Comparison of ENCODE assay signal across 8 cellular contexts in the genomic region with DNA sequence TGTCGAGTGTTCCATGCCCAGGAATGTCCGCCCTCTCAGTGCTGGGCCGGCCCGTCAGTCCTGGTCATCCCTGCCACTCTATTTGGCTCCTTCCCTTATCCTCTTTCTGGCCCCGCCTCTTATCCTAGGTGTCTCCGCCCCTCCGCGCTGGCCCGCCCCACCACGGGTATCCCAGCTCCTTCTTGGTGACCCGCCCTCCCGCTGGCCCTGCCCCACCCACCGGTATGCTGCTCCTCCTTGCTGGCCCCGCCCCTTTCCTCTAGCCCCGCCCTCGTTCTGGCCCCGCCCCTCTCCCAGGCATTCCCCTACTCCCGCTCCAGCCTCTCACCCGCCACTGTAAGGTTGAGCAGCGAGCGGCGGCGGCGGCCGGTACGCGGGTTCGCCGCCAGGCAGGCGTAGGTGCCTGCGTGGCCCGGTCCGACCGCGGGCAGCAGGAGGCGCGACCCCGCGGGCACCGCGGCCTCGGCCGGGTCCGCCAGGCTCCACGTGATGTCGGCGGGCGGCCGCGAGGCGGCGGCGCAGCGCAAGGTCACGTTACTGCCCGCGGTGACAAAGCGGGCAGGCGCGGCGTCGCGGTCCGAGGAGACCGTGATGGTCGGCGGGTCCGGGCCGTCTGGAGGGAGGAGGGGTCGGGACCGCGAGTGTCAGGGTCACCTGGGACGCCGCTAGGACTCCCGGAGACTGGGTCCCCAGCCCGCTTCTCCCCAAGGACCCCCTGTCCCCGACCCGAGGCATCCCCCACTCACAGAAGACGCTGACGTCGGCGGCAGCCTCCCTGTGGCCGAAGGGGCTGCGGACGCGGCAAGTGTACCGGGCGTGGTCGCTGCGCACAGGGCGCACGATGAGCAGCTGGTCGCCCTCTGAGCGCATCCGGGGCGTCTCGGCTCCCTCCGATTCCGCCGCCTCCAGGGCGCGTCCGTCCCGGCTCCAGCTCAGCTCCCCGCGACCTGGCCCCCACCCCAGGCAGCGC. TPM values are rescaled to one million over a fixed set of nuclear protein-coding genes. Genes with fewer than 3 reads are reported as not detected.
DNase-seq lines count a peak whose midpoint lies in the region; ATAC-seq and TF ChIP-seq lines count a peak whose summit lies in the region.

No MANE protein-coding gene starts in this region.

- CTCF ChIA-PET in HCT116 (lab: Charles Lee): interaction anchor here (0.6 to 1.6 kb wide), 14 partner anchors 9 to 321 kb away, joined by 3 to 21 read pairs (median 7); no protein-coding TSS in a partner anchor

- DNase-seq in GM03348 (ENCODE audit: low spot score) (peak; percentile 100), HCT116 (ENCODE audit: low read depth, low spot score) (peak; percentile 91), NCI-H1436 treated with DMSO at 0.1 percent for 48 hours (lab: John Stamatoyannopoulos, UW) (peak; percentile 78), caudate nucleus (lab: John Stamatoyannopoulos, UW) (peak; percentile 10 to 97 (median 89)), islet precursor cell (peak; percentile 100), spleen (peak; percentile 98), NCI-H187 (lab: John Stamatoyannopoulos, UW) (no peak)
- peak; percentile 64 to 92 (median 80) for DNase-seq in activated CD4-positive, CD25-positive, alpha-beta regulatory T cell (lab: John Stamatoyannopoulos, UW)

- H3K4me3 ChIP-seq in HCT116 (replicated peaks in 1 of 2; ENCODE audit: low read depth in 1 of 2, low read length in 2 of 2) (peak overlapping the region; percentile 54 to 67), spleen (peak overlapping the region; percentile 61 to 92 (median 72))

- TF ChIP-seq POLR2A in HCT116 (IDR thresholded peaks at IDR 0.05; ENCODE audit: borderline replicate concordance, extremely low read depth, insufficient read depth, insufficient read length) (peak; percentile 62), spleen (IDR thresholded peaks at IDR 0.05) (peak in 1 of 3 donors; percentile 23)

- H3K27me3 ChIP-seq in HCT116 (ENCODE audit: insufficient read depth, low read length) (no peaks in the 10 kb centered on the region), spleen (replicated peaks in 1 of 7) (peaks cover 0 to 12% (median 0%) of the 10 kb centered on the region in 7 donors)

- RAD21 ChIA-PET in HCT116 (lab: Charles Lee; ENCODE audit: low non-redundant PET in 1 of 2, low total read pairs in 2 of 2, uncharacterized antibody in 2 of 2, unreplicated experiment in 2 of 2): interaction anchor here (0.8 to 1.3 kb wide), 4 partner anchors 27 to 100 kb away, joined by 3 to 7 read pairs (median 4); no protein-coding TSS in a partner anchor

- BruUV-seq in HCT116 (replicated peaks; lab: Mats Ljungman, UMichigan): no TSS peak

- peak overlapping the region; percentile 90 for H3K4me2 ChIP-seq in HCT116 (ENCODE audit: low read length)

- POLR2A ChIA-PET in HCT116 (lab: Charles Lee): interaction anchor here (0.6 to 1.7 kb wide), 8 partner anchors 9 to 231 kb away, joined by 3 to 12 read pairs (median 4); a partner anchor contains a TSS

- H3K27ac ChIP-seq in HCT116 (ENCODE audit: low read depth, low read length) (peak overlapping the region; percentile 65), caudate nucleus (ENCODE audit: low read depth, low read length) (peak overlapping the region; percentile 52), spleen (peak overlapping the region in 7 of 8 donors; percentile 41 to 85 (median 69))

- WGBS in spleen, 5 donors: 1 to 4% (median 3%) methylated on average over 46 to 107 of the region's 107 CpGs

- peaks cover 5 to 45% of the 10 kb centered on the region in 2 experiments; a peak in 3 of 4 replicates for H3K4me1 ChIP-seq in HCT116 (ENCODE audit: control insufficient read depth in 1 of 2, insufficient read depth in 2 of 2, low read length in 2 of 2)
- H3K4me1 ChIP-seq in spleen: peaks cover 9 to 57% (median 29%) of the 10 kb centered on the region in 6 donors

- H3K9me3 ChIP-seq in HCT116 (ENCODE audit: control insufficient read depth in 1 of 2, insufficient read depth in 1 of 2, low read depth in 1 of 2, low read length in 2 of 2) (no peaks in the 10 kb centered on the region), spleen (no peaks in the 10 kb centered on the region)

- peak overlapping the region; percentile 70 for H3K9ac ChIP-seq in HCT116 (ENCODE audit: low read length)

- TF ChIP-seq CTCF in HCT116 (IDR thresholded peaks at IDR 0.05 in 2 of 3, conservative IDR thresholded peaks at IDR 0.05 in 1 of 3; ENCODE audit: borderline replicate concordance in 1 of 3, insufficient read depth in 1 of 3, low read depth in 2 of 3, low read length in 2 of 3): 0 out of 6 replicates have a peak, but pooled peaks of 2 of the 3 experiments have one; percentile 1 to 9
- peak in 6 of 11 experiments; percentile 6 to 48 (median 41) for TF ChIP-seq CTCF in spleen (IDR thresholded peaks at IDR 0.05 in 8 of 11, conservative IDR thresholded peaks at IDR 0.05 in 3 of 11)

- intact Hi-C loops in HCT116 (cut with micrococcal nuclease) (loop anchor here (1.0 kb wide), 5 partner anchors 27 to 317 kb away; no protein-coding TSS in a partner anchor), spleen (cut with DNase I; ENCODE audit: low total_unique reads) (loop anchor here (5.0 to 10.0 kb wide), 2 partner anchors 55 to 102 kb away; a partner anchor contains a TSS)

- H4K20me1 ChIP-seq in HCT116 (ENCODE audit: insufficient read depth): no peaks in the 10 kb centered on the region

- no peaks in the 10 kb centered on the region for H3K79me2 ChIP-seq in HCT116 (ENCODE audit: insufficient read depth, low read length)

- H2AFZ ChIP-seq in HCT116 (ENCODE audit: low read depth, low read length, poor library complexity, severe bottlenecking): peak overlapping the region; percentile 95

- peak; percentile 22; the same call in 1 of the 2 replicates for TF ChIP-seq RAD21 in HCT116 (IDR thresholded peaks at IDR 0.05; ENCODE audit: low read depth)

- ATAC-seq in HCT116: peak; percentile 87

- no peaks in the 10 kb centered on the region for H3K9me2 ChIP-seq in HCT116 (ENCODE audit: insufficient read depth)

- H3K36me3 ChIP-seq in HCT116 (ENCODE audit: control insufficient read depth in 1 of 2, insufficient read depth in 2 of 2, low read length in 2 of 2) (no peaks in the 10 kb centered on the region; a peak in 2 of 4 replicates), spleen (peaks cover 0 to 10% (median 4%) of the 10 kb centered on the region in 6 donors)

TF ChIP-seq in HCT116, 20 proteins besides CTCF, POLR2A, EP300 and RAD21:
- TF ChIP-seq POLR2AphosphoS5 (IDR thresholded peaks at IDR 0.05; ENCODE audit: low read depth, low read length) (peak; percentile 75), CBX3 (IDR thresholded peaks at IDR 0.05; ENCODE audit: low read depth) (0 out of 2 replicates have a peak, but pooled peaks have one; percentile 5), SP1 (IDR thresholded peaks at IDR 0.05; ENCODE audit: low read depth) (peak; percentile 38; the same call in 1 of the 2 replicates), EZH2phosphoT487 (IDR thresholded peaks at IDR 0.05; ENCODE audit: borderline replicate concordance) (no peak), ZFX (IDR thresholded peaks at IDR 0.05) (no peak)
- TF ChIP-seq, protein P1, sequence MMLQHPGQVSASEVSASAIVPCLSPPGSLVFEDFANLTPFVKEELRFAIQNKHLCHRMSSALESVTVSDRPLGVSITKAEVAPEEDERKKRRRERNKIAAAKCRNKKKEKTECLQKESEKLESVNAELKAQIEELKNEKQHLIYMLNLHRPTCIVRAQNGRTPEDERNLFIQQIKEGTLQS (IDR thresholded peaks at IDR 0.05): no peak
- TF ChIP-seq, protein P2, sequence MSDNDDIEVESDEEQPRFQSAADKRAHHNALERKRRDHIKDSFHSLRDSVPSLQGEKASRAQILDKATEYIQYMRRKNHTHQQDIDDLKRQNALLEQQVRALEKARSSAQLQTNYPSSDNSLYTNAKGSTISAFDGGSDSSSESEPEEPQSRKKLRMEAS (IDR thresholded peaks at IDR 0.05): peak; percentile 90
- TF ChIP-seq, protein P3, sequence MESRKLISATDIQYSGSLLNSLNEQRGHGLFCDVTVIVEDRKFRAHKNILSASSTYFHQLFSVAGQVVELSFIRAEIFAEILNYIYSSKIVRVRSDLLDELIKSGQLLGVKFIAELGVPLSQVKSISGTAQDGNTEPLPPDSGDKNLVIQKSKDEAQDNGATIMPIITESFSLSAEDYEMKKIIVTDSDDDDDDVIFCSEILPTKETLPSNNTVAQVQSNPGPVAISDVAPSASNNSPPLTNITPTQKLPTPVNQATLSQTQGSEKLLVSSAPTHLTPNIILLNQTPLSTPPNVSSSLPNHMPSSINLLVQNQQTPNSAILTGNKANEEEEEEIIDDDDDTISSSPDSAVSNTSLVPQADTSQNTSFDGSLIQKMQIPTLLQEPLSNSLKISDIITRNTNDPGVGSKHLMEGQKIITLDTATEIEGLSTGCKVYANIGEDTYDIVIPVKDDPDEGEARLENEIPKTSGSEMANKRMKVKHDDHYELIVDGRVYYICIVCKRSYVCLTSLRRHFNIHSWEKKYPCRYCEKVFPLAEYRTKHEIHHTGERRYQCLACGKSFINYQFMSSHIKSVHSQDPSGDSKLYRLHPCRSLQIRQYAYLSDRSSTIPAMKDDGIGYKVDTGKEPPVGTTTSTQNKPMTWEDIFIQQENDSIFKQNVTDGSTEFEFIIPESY (IDR thresholded peaks at IDR 0.05; ENCODE audit: extremely low read depth, insufficient replicate concordance, low read length): no peak
TF ChIP-seq in HCT116: peak in this region for 4.

RNA-seq across cellular contexts. Expression of a gene that starts 2.0 kb away (rescaled TPM):
- total RNA-seq in HCT116 (2021; ENCODE audit: unreplicated experiment): 4.6 TPM
- polyA plus RNA-seq in HCT116 (2012): 2.6 and 2.9 TPM in 2 replicates
- total RNA-seq in spleen: 1 to 10 TPM; 1.1 to 2.6 (median 1.6) TPM
- polyA plus RNA-seq in spleen: 1 to 10 TPM; 1.2 to 2.3 (median 1.7) TPM

RNA-seq across cellular contexts. Expression of a gene that starts 26.2 kb away (rescaled TPM):
- total RNA-seq in HCT116 (2021; ENCODE audit: unreplicated experiment) (140 TPM), spleen (10 to 100 TPM; 41.4 to 78.0 (median 54.1) TPM)
- 194 and 238 TPM in 2 replicates for polyA plus RNA-seq in HCT116 (2012)
- polyA plus RNA-seq in spleen: 100 to 1,000 TPM in 1 of 3 donors, 10 to 100 TPM in 2; 81.6 to 133 (median 93.5) TPM

RNA-seq across cellular contexts. Expression of a gene that starts 28.5 kb away (rescaled TPM):
- total RNA-seq in HCT116 (2021; ENCODE audit: unreplicated experiment) (not detected), spleen (not detected)
- polyA plus RNA-seq in HCT116 (2012): 0.07 and 0.12 TPM in 2 replicates
- polyA plus RNA-seq in spleen: under 1 TPM in 1 of 3 donors, not detected in 2; 0.03 TPM

RNA-seq across cellular contexts. Expression of a gene that starts 28.8 kb away (rescaled TPM):
- total RNA-seq in HCT116 (2021; ENCODE audit: unreplicated experiment): 1.8 TPM
- polyA plus RNA-seq in HCT116 (2012): 1.3 and 2.0 TPM in 2 replicates
- total RNA-seq in spleen: 1 to 10 TPM in 5 of 7 donors, not detected in 2; 2.1 to 4.9 (median 2.5) TPM
- polyA plus RNA-seq in spleen: 1 to 10 TPM in 1 of 3 donors, under 1 TPM in 2; 0.36 to 3.4 (median 0.77) TPM

RNA-seq across cellular contexts. Expression of a gene that starts 32.5 kb away (rescaled TPM):
- total RNA-seq in HCT116 (2021; ENCODE audit: unreplicated experiment) (not detected), spleen (100 to 1,000 TPM in 3 of 7 donors, 10 to 100 TPM in 4; 54.5 to 144 (median 94.1) TPM)
- polyA plus RNA-seq in HCT116 (2012): 0.10 TPM in 1 of 2 replicates, not detected in the other
- 10 to 100 TPM; 30.8 to 43.7 (median 37.8) TPM for polyA plus RNA-seq in spleen

Comparison
In these comparisons a context has a peak if more than half of its experiments do, and no peak if none do; other contexts are left out.
1. DNase-seq: peak in GM03348 (single experiment), HCT116 (single experiment), NCI-H1436 treated with DMSO at 0.1 percent for 48 hours (single experiment), activated CD4-positive, CD25-positive, alpha-beta regulatory T cell (4 of 4), caudate nucleus (61 of 61), islet precursor cell (single experiment) and spleen (single experiment); none in NCI-H187 (0 of 2).
2. Peak in every context shown above with its lines, with median percentiles within 50 percentile points of each other: H3K27ac ChIP-seq.